ENCODE assay signal across 7 cellular contexts in the genomic region with DNA sequence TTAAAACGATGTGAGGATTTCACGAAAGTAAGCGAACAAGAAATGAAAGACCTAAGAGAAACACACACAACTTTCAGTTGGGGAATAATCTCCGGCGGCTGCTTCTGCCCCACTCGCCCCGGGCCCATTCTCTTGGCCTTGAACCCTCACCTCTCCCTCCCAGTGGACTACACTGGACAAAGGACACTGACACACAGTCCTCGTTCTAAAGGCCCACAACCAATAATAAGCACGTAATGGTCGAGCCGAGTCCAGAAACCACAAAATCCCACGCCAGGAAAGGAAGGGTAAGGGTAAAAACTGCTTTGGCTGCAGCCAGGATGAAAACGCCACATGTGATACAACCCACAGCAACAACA. TPM values are rescaled to one million over a fixed set of nuclear protein-coding genes. Genes with fewer than 3 reads are reported as not detected.
DNase-seq lines count a peak whose midpoint lies in the region; ATAC-seq and TF ChIP-seq lines count a peak whose summit lies in the region.

No MANE protein-coding gene starts in this region.

- H3K9me3 ChIP-seq in fibroblast of lung (ENCODE audit: control insufficient read depth, insufficient read depth, low read depth, low read length) = no peaks in the 10 kb centered on the region

- peak overlapping the region; percentile 91 for H3K27ac ChIP-seq in RWPE1
- H3K27ac ChIP-seq in fibroblast of lung (ENCODE audit: insufficient read depth, low read length) = peak overlapping the region; percentile 97

- peak overlapping the region; percentile 97 to 100 (median 99) for H3K4me3 ChIP-seq in fibroblast of lung (replicated peaks in 1 of 4; ENCODE audit: control extremely low read depth in 1 of 4, insufficient read depth in 1 of 4, low read depth in 3 of 4, low read length in 4 of 4)

- H3K36me3 ChIP-seq in fibroblast of lung (ENCODE audit: control insufficient read depth, insufficient read depth, low read length) = no peaks in the 10 kb centered on the region

- peaks cover 17% of the 10 kb centered on the region for H3K4me1 Mint-ChIP-seq in progenitor cell of endocrine pancreas (ENCODE audit: low read depth)

- H3K36me3 Mint-ChIP-seq in progenitor cell of endocrine pancreas (ENCODE audit: insufficient read depth) = peaks cover 8% of the 10 kb centered on the region

- CTCF ChIA-PET in RWPE1 (lab: Yijun Ruan, JAX) = interaction anchor here (1.3 to 1.4 kb wide), 2 partner anchors 18 to 31 kb away, joined by 4 to 5 read pairs; partner anchors contain the start of gene AQR

- H3K27me3 Mint-ChIP-seq in progenitor cell of endocrine pancreas = no peaks in the 10 kb centered on the region

- H3K27me3 ChIP-seq in fibroblast of lung (ENCODE audit: control insufficient read depth, insufficient read depth, low read length) = no peaks in the 10 kb centered on the region

- H3K4me2 ChIP-seq in fibroblast of lung (ENCODE audit: extremely low read depth, insufficient read depth, low read length) = peak overlapping the region; percentile 87

- DNase-seq in RWPE1 (ENCODE audit: low spot score) (no peak), fibroblast of lung (ENCODE audit: low read depth in 2 of 2) (no peak), progenitor cell of endocrine pancreas (ENCODE audit: low spot score, unreplicated experiment) (no peak), NCI-H510A treated with DMSO at 0.1 percent for 48 hours (lab: John Stamatoyannopoulos, UW) (no peak), GM13976 (ENCODE audit: low spot score) (no peak)

- no peak for TF ChIP-seq CTCF in RWPE1 (conservative IDR thresholded peaks at IDR 0.05; ENCODE audit: low read depth)
- TF ChIP-seq CTCF in fibroblast of lung (conservative IDR thresholded peaks at IDR 0.05 in 1 of 2, IDR thresholded peaks at IDR 0.05 in 1 of 2; ENCODE audit: low read depth in 1 of 2, low read length in 2 of 2) = no peak
- no peak for TF ChIP-seq CTCF in progenitor cell of endocrine pancreas (IDR thresholded peaks at IDR 0.05; ENCODE audit: unreplicated experiment)
- TF ChIP-seq CTCF in GM13976 (IDR thresholded peaks at IDR 0.05; ENCODE audit: borderline replicate concordance, control extremely low read depth, extremely low read depth, insufficient read depth, missing control alignments) = no peak

- H3K27ac Mint-ChIP-seq in progenitor cell of endocrine pancreas = peak overlapping the region; percentile 99

- H2AFZ ChIP-seq in fibroblast of lung (ENCODE audit: low read length) = peak overlapping the region; percentile 90

- no peaks in the 10 kb centered on the region for H4K20me1 ChIP-seq in fibroblast of lung (ENCODE audit: control insufficient read depth, extremely low read depth, insufficient read depth, low read length)

- ATAC-seq in GM21381 (IDR thresholded peaks at IDR 0.05; ENCODE audit: unreplicated experiment) = peak; percentile 11
- ATAC-seq in GM21367 (IDR thresholded peaks at IDR 0.05; ENCODE audit: unreplicated experiment) = no peak

- no peaks in the 10 kb centered on the region for H3K9me3 Mint-ChIP-seq in progenitor cell of endocrine pancreas (ENCODE audit: low read depth)

- in situ Hi-C loops in GM13976 (cut with MboI; ENCODE audit: low sequenced_read_pairs, unreplicated experiment) = no loop called here

- peak overlapping the region; percentile 95 for H3K4me3 Mint-ChIP-seq in progenitor cell of endocrine pancreas (ENCODE audit: low read depth)

- H3K9ac ChIP-seq in fibroblast of lung (ENCODE audit: insufficient read depth, low read length) = peak overlapping the region; percentile 93

- peaks cover 43% of the 10 kb centered on the region for H3K79me2 ChIP-seq in fibroblast of lung (ENCODE audit: control insufficient read depth, insufficient read depth, low read length)

- H3K4me1 ChIP-seq in fibroblast of lung (ENCODE audit: control insufficient read depth, extremely low read depth, insufficient read depth, low read length) = peaks cover 2% of the 10 kb centered on the region

- POLR2A ChIA-PET in RWPE1 (lab: Yijun Ruan, JAX; ENCODE audit: low non-redundant PET) = interaction anchor here (0.9 to 1.5 kb wide), 6 partner anchors 13 to 306 kb away, joined by 3 to 6 read pairs (median 4); partner anchors contain the start of gene AQR

RNA-seq across cellular contexts. Expression of gene ZNF770, which starts 0.5 kb away (rescaled TPM):
- total RNA-seq in fibroblast of lung (43.4 and 44.6 TPM in 2 replicates), progenitor cell of endocrine pancreas (57.8 and 60.1 TPM in 2 replicates)
- 20.3 and 27.9 TPM in 2 replicates for polyA plus RNA-seq in fibroblast of lung
- polyA plus RNA-seq in fibroblast of lung (2012) = 8.8 and 13.8 TPM in 2 replicates
- 3.1 and 4.8 TPM in 2 replicates for polyA minus RNA-seq in fibroblast of lung (ENCODE audit: low replicate concordance)

RNA-seq across cellular contexts. Expression of gene AQR, which starts 18.1 kb away (rescaled TPM):
- total RNA-seq in fibroblast of lung (18.2 and 19.7 TPM in 2 replicates), progenitor cell of endocrine pancreas (43.3 and 44.9 TPM in 2 replicates)
- polyA plus RNA-seq in fibroblast of lung = 33.0 and 37.4 TPM in 2 replicates
- 13.2 and 14.5 TPM in 2 replicates for polyA plus RNA-seq in fibroblast of lung (2012)
- 4.4 and 4.5 TPM in 2 replicates for polyA minus RNA-seq in fibroblast of lung (ENCODE audit: low replicate concordance)
